Comparison of ENCODE assay signal across 7 cellular contexts in genomic region chr10:112025228-112025627, GRCh38.
"Had no signal": no experiment of that assay in that cellular context is flagged by ENCODE, and none has a peak within 500 bp of the region (broad histone marks: within the 10 kb centered on the region; RNA-seq: fewer than 3 reads in every experiment).

No MANE protein-coding gene starts in this region.

- ATAC-seq: HepG2, K562 had no signal

- H3K4me3 Mint-ChIP-seq: IgD-negative memory B cell had no signal

- H3K27ac ChIP-seq: HL-60 had no signal

- H3K4me3 ChIP-seq: K562 had no signal

- H3K27me3 Mint-ChIP-seq: IgD-negative memory B cell had no signal

- H3K4me1 Mint-ChIP-seq: IgD-negative memory B cell had no signal

- DNase-seq: IMR-90, KBM-7, KG1 had no signal
